8 cellular contexts compared by ENCODE assay signal in the genomic region with DNA sequence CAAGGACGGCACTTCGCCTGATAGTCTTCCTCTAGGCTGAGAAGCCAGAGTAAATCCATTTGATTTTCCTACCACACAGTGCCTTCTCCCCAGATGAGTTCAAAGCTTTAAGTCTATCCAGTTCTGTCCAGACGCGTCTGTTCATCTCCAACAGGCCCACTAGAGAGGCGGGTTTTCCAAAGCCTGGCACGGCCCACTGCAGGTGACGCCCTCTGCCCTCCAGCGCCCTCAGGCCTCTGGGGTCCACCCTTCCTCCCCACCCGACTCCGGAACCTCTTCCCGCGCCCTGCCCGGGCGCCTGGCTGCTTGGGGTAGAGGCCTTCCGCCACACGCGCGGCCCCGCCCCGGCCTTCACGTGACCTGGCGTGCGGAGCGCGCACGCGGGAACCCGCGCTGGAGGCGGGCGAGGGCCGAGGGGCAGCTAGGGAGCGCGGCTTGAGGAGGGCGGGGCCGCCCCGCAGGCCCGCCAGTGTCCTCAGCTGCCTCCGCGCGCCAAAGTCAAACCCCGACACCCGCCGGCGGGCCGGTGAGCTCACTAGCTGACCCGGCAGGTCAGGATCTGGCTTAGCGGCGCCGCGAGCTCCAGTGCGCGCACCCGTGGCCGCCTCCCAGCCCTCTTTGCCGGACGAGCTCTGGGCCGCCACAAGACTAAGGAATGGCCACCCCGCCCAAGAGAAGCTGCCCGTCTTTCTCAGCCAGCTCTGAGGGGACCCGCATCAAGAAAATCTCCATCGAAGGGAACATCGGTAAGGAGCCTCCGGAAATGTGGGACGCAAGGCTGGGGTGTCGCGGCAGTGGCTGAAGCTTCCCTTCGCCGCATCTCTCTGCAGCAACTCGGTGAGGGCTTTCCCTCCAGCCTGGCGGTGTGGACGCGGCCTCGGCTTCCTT.
A peak's percentile ranks its signal among the peaks of the same experiment; 100 is the strongest.
DNase-seq lines count a peak whose midpoint lies in the region; ATAC-seq and TF ChIP-seq lines count a peak whose summit lies in the region.

A gene (plus strand): TSS at position 469 of the 888 bp plus-strand sequence. CDS start 187 bp downstream, at position 656.

- H3K27me3 ChIP-seq in brain microvascular endothelial cell (replicated peaks), result no peaks in the 10 kb centered on the region

- in situ Hi-C loops in brain microvascular endothelial cell (cut with HindIII; ENCODE audit: low pct_ligation_motif_present, low sequenced_read_pairs), result no loop called here

- H3K4me3 ChIP-seq in brain microvascular endothelial cell (ENCODE audit: low read depth, low read length), result peak within 1 kb of the TSS; percentile 90
- peak within 1 kb of the TSS; percentile 92 for H3K4me3 ChIP-seq in iPS-11a (ENCODE audit: low read depth, low read length)
- peak within 1 kb of the TSS; percentile 91 for H3K4me3 ChIP-seq in skeletal muscle cell (ENCODE audit: low read depth, low read length)

- H3K36me3 ChIP-seq in brain microvascular endothelial cell (replicated peaks), result no peaks in the 10 kb centered on the region

- peak; percentile 1 for TF ChIP-seq CTCF in brain microvascular endothelial cell (IDR thresholded peaks at IDR 0.05; ENCODE audit: low read depth, low read length, missing control alignments)

- DNase-seq in 8988T, result peak; percentile 65
- DNase-seq in NCI-H2107 treated with DMSO at 0.1 percent for 48 hours (lab: John Stamatoyannopoulos, UW; ENCODE audit: unreplicated experiment), result peak; percentile 30
- DNase-seq in UCSD-AML1 (lab: John Stamatoyannopoulos, UW; ENCODE audit: unreplicated experiment), result peak; percentile 97
- DNase-seq in brain microvascular endothelial cell, result peak; percentile 66
- DNase-seq in skeletal muscle cell (ENCODE audit: low read depth), result peak; percentile 73

- ATAC-seq in GM18520 (IDR thresholded peaks at IDR 0.05; ENCODE audit: unreplicated experiment) (peak; percentile 85), HG03060 (IDR thresholded peaks at IDR 0.05; ENCODE audit: low read depth, unreplicated experiment) (peak; percentile 40)

- peak within 1 kb of the TSS; percentile 53 for H3K27ac ChIP-seq in brain microvascular endothelial cell

Comparison
In these comparisons a context has a peak if more than half of its experiments do, and no peak if none do; other contexts are left out.
1. Peak in every context shown above with its lines: DNase-seq, ATAC-seq, H3K4me3 ChIP-seq and H3K27ac ChIP-seq.
2. DNase-seq: peak in every context shown above with its lines; median percentile 97 in UCSD-AML1; 73 in skeletal muscle cell; 66 in brain microvascular endothelial cell; 65 in 8988T; 30 in NCI-H2107 treated with DMSO at 0.1 percent for 48 hours.